ENCODE assay signal across 3 cellular contexts in genomic region chr12:27541031-27541719, GRCh38.
A peak's percentile ranks its signal among the peaks of the same experiment; 100 is the strongest.
TF ChIP-seq lines count a peak whose summit lies in the region.

No MANE protein-coding gene starts in this region.

TF ChIP-seq in IMR-90, 13 proteins besides CTCF, POLR2A, EP300 and RAD21:
- TF ChIP-seq CHD1 (IDR thresholded peaks at IDR 0.05; ENCODE audit: low read depth, low read length) = no peak
- no peak for TF ChIP-seq FOS (IDR thresholded peaks at IDR 0.05; ENCODE audit: low read depth, low read length)
- no peak for TF ChIP-seq SMC3 (IDR thresholded peaks at IDR 0.05; ENCODE audit: low read depth, low read length)
- no peak for TF ChIP-seq MXI1 (IDR thresholded peaks at IDR 0.05; ENCODE audit: borderline replicate concordance, low read depth, low read length)
- TF ChIP-seq NFE2L2 (IDR thresholded peaks at IDR 0.05; ENCODE audit: low read depth, low read length) = no peak
- TF ChIP-seq MAFK (IDR thresholded peaks at IDR 0.05; ENCODE audit: low read depth, low read length) = no peak
- no peak for TF ChIP-seq BHLHE40 (IDR thresholded peaks at IDR 0.05; ENCODE audit: low read depth, low read length)
- TF ChIP-seq RCOR1 (IDR thresholded peaks at IDR 0.05; ENCODE audit: insufficient replicate concordance, low read length) = no peak
- TF ChIP-seq ELK1 (IDR thresholded peaks at IDR 0.05; ENCODE audit: borderline replicate concordance, low read depth, low read length) = no peak
- no peak for TF ChIP-seq CEBPB (IDR thresholded peaks at IDR 0.05; ENCODE audit: low read depth, low read length)
- TF ChIP-seq RFX5 (IDR thresholded peaks at IDR 0.05; ENCODE audit: low read depth, low read length) = no peak
- no peak for TF ChIP-seq MAZ (IDR thresholded peaks at IDR 0.05; ENCODE audit: borderline replicate concordance, low read depth, low read length)
- TF ChIP-seq USF2 (IDR thresholded peaks at IDR 0.05; ENCODE audit: low read depth, low read length) = no peak
TF ChIP-seq in IMR-90: peak in this region for 0.

TF ChIP-seq in H1, 55 proteins besides CTCF, POLR2A, EP300 and RAD21:
- no peak for TF ChIP-seq BCL11A (IDR thresholded peaks at IDR 0.05; ENCODE audit: low read depth in 2 of 2, low read length in 2 of 2)
- TF ChIP-seq, protein P1, sequence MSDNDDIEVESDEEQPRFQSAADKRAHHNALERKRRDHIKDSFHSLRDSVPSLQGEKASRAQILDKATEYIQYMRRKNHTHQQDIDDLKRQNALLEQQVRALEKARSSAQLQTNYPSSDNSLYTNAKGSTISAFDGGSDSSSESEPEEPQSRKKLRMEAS (IDR thresholded peaks at IDR 0.05) = peak; percentile 36; the same call in 1 of the 2 replicates
- peak; percentile 32 for TF ChIP-seq ASH2L (IDR thresholded peaks at IDR 0.05; ENCODE audit: low read length)

TF ChIP-seq in SK-N-SH, 30 proteins besides CTCF, POLR2A, EP300 and RAD21:
- TF ChIP-seq POLR2AphosphoS5 (IDR thresholded peaks at IDR 0.05; ENCODE audit: low read depth, low read length) = no peak
- no peak for TF ChIP-seq FOXJ3 (CRISPR knock-in tag; IDR thresholded peaks at IDR 0.05)
- no peak for TF ChIP-seq RXRA (IDR thresholded peaks at IDR 0.05; ENCODE audit: borderline replicate concordance, low read depth)
- TF ChIP-seq ELF1 (IDR thresholded peaks at IDR 0.05) = no peak
- no peak for TF ChIP-seq RCOR1 (IDR thresholded peaks at IDR 0.05; ENCODE audit: low read length)
- TF ChIP-seq NFIC (IDR thresholded peaks at IDR 0.05; ENCODE audit: borderline replicate concordance) = no peak
- TF ChIP-seq, protein P1 (IDR thresholded peaks at IDR 0.05; ENCODE audit: low read depth) = no peak
- TF ChIP-seq MEF2A (IDR thresholded peaks at IDR 0.05; ENCODE audit: borderline replicate concordance, low read depth) = no peak
- TF ChIP-seq JUND (IDR thresholded peaks at IDR 0.05) = no peak
- no peak for TF ChIP-seq USF2 (IDR thresholded peaks at IDR 0.05; ENCODE audit: borderline replicate concordance, low read depth, low read length)
- TF ChIP-seq GABPA (IDR thresholded peaks at IDR 0.05; ENCODE audit: low read depth) = no peak
- TF ChIP-seq, protein P2, sequence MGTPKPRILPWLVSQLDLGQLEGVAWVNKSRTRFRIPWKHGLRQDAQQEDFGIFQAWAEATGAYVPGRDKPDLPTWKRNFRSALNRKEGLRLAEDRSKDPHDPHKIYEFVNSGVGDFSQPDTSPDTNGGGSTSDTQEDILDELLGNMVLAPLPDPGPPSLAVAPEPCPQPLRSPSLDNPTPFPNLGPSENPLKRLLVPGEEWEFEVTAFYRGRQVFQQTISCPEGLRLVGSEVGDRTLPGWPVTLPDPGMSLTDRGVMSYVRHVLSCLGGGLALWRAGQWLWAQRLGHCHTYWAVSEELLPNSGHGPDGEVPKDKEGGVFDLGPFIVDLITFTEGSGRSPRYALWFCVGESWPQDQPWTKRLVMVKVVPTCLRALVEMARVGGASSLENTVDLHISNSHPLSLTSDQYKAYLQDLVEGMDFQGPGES (IDR thresholded peaks at IDR 0.05; ENCODE audit: low read depth, low read length) = no peak
- no peak for TF ChIP-seq REST (IDR thresholded peaks at IDR 0.05; ENCODE audit: low read depth, low read length)
